Comparison of ENCODE assay signal across 9 cellular contexts in the genomic region with DNA sequence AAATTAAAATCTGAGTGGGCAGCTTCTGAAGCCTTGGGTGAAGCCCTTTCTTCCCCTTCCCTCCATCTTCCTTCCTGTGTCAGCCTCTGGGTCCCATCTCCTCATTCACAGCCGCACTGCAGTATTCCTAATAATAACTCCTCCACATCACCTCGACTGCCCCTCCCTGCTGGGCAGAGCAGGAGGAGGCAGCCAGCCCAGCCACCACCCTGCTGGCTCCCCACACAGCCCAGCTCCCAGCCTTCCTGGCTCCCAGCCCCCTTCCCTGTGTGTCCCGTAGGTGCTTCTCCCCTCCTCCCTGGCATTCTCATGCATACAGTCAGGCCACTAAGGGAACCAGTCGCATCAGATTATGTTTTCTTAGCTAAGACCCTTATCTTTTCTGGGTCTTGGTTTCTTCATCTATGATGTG.
A peak's percentile ranks its signal among the peaks of the same experiment; 100 is the strongest.
DNase-seq lines count a peak whose midpoint lies in the region; ATAC-seq, FAIRE-seq and TF ChIP-seq lines count a peak whose summit lies in the region.
"Had no signal": no experiment of that assay in that cellular context is flagged by ENCODE, and none has a peak within 500 bp of the region (broad histone marks: within the 10 kb centered on the region; RNA-seq: fewer than 3 reads in every experiment).

No MANE protein-coding gene starts in this region.

- ATAC-seq in GM18861 (IDR thresholded peaks at IDR 0.05; ENCODE audit: unreplicated experiment), result no peak

- peak overlapping the region in 3 of 5 donors; percentile 12 to 35 (median 28) for H3K9ac ChIP-seq in subcutaneous abdominal adipose tissue (ENCODE audit: low read length in 5 of 5)

- H3K4me3 ChIP-seq in subcutaneous abdominal adipose tissue (ENCODE audit: low read depth in 1 of 5, low read length in 5 of 5), result peak overlapping the region in 4 of 5 donors; percentile 9 to 39 (median 21)
- H3K4me3 ChIP-seq: PC-9 had no signal

- no peak for FAIRE-seq in H54 (lab: Jason Lieb, UNC)

- H3K9me3 ChIP-seq in subcutaneous abdominal adipose tissue (ENCODE audit: control insufficient read depth in 5 of 5, low read length in 5 of 5), result no peaks in the 10 kb centered on the region

- in situ Hi-C loops in KBM-7 (cut with MboI; ENCODE audit: low pct_unique_long_range_greater_than_20kb, low sequenced_read_pairs), result no loop called here

- DNase-seq in H54 (ENCODE audit: insufficient read length, low spot score) (no peak), hepatic stellate cell (ENCODE audit: low spot score) (peak; percentile 60), KBM-7 (no peak), NCI-H345 (lab: John Stamatoyannopoulos, UW) (no peak)
- no peak for DNase-seq in activated naive CD4-positive, alpha-beta T cell treated with Interleukin-2 at 50 U/mL for 16 hours
- DNase-seq: PC-9 had no signal

- peaks cover 16 to 88% (median 75%) of the 10 kb centered on the region in 5 donors for H3K4me1 ChIP-seq in subcutaneous abdominal adipose tissue (ENCODE audit: control insufficient read depth in 5 of 5, insufficient read depth in 5 of 5, low read length in 5 of 5)

- H3K27ac ChIP-seq in angular gyrus (ENCODE audit: low read depth, low read length), result peak overlapping the region; percentile 96
- peak overlapping the region; percentile 26 for H3K27ac ChIP-seq in subcutaneous abdominal adipose tissue (ENCODE audit: low read depth, low read length)
- H3K27ac ChIP-seq: PC-9 had no signal

- 0 out of 2 replicates have a peak, but pooled peaks have one; percentile 16 for TF ChIP-seq POLR2A in H54 (IDR thresholded peaks at IDR 0.05; ENCODE audit: low read depth, low read length)

- no peaks in the 10 kb centered on the region for H3K27me3 ChIP-seq in subcutaneous abdominal adipose tissue (ENCODE audit: control insufficient read depth in 5 of 5, insufficient read depth in 4 of 5, low read length in 5 of 5)

- H3K36me3 ChIP-seq in subcutaneous abdominal adipose tissue (ENCODE audit: control insufficient read depth in 5 of 5, insufficient read depth in 5 of 5, low read length in 5 of 5), result peaks cover 0 to 43% (median 37%) of the 10 kb centered on the region in 5 donors
